ENCODE assay signal across 1 cellular context in genomic region chr9:130872912-130873503, GRCh38.
TF ChIP-seq lines count a peak whose summit lies in the region.

No MANE protein-coding gene starts in this region.

TF ChIP-seq in liver, 16 proteins besides CTCF, POLR2A, EP300 and RAD21 (continued from another document):
- peak; percentile 56 for TF ChIP-seq ZBTB33 (IDR thresholded peaks at IDR 0.05)
